ENCODE assay signal across 8 cellular contexts in the genomic region with DNA sequence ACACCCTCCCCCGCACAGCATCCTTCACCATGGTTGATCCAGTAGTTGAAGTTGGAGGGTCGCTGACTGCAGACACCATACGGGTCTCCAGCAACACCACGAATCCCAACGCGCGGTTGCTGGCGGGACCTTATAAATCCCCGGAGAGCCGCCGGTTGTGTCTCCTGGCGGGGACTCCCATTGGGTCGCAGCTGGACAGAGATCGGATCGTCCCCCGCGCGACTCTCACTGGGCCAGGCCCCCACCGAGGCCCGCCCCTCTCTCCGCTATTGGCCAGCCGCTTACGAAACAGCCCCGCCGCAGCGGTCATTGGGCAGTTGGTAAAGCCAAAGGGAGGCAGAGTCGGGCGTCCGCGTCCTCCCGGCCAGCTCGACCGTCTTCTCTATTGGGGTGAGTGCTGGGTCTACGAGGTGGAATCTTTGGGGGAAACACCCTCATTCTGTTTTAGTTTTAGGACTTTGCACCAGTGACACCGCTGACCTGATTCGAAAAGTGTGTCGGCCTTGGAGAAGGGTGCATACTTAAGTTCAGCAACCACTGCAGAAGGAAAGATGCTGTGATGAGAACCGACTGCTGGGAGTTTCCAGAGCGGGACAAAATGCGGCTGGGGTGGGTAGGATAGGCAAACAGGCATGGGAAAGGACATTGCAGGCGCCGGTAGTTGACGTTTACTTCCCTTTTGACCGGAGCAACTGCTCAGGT. TPM values are rescaled to one million over a fixed set of nuclear protein-coding genes. Genes with fewer than 3 reads are reported as not detected.
DNase-seq lines count a peak whose midpoint lies in the region; ATAC-seq and TF ChIP-seq lines count a peak whose summit lies in the region.

No MANE protein-coding gene starts in this region.

- POLR2A ChIA-PET in GM10248 (lab: Yijun Ruan, JAX) = no interaction called here

- ATAC-seq in HG02759 (IDR thresholded peaks at IDR 0.05; ENCODE audit: unreplicated experiment) (peak; percentile 84), gastrocnemius medialis (peak; percentile 93), HG03280 (IDR thresholded peaks at IDR 0.05; ENCODE audit: unreplicated experiment) (no peak)
- peak; percentile 46 for ATAC-seq in central memory CD8-positive, alpha-beta T cell (replicated peaks; ENCODE audit: extremely low read depth, poor library complexity, severe bottlenecking)

- H3K27me3 Mint-ChIP-seq in central memory CD8-positive, alpha-beta T cell = peaks cover 71% of the 10 kb centered on the region

- TF ChIP-seq POLR2A in gastrocnemius medialis (IDR thresholded peaks at IDR 0.05) = peak in 1 of 2 donors; percentile 52

- H3K4me1 Mint-ChIP-seq in central memory CD8-positive, alpha-beta T cell = peaks cover 13% of the 10 kb centered on the region

- intact Hi-C loops in gastrocnemius medialis (cut with DNase I; ENCODE audit: low total_unique reads) = loop anchor here (1.0 to 2.0 kb wide), 2 partner anchors 28 to 53 kb away; a partner anchor contains a TSS

- H3K36me3 Mint-ChIP-seq in central memory CD8-positive, alpha-beta T cell (ENCODE audit: insufficient read depth) = peaks cover 2% of the 10 kb centered on the region

- H3K4me1 ChIP-seq in gastrocnemius medialis = peaks cover 11 to 14% of the 10 kb centered on the region in 2 donors

- peak overlapping the region; percentile 59 to 82 (median 72) for H3K4me3 ChIP-seq in gastrocnemius medialis

- CTCF ChIA-PET in GM10248 (lab: Yijun Ruan, JAX) = interaction anchor here (0.8 to 4.6 kb wide), 7 partner anchors 9 to 406 kb away, joined by 3 to 26 read pairs (median 4); no protein-coding TSS in a partner anchor

- TF ChIP-seq CTCF in GM10248 (IDR thresholded peaks at IDR 0.05; ENCODE audit: control extremely low read depth, extremely low read depth, low read depth, missing control alignments) (no peak), gastrocnemius medialis (IDR thresholded peaks at IDR 0.05 in 4 of 5, conservative IDR thresholded peaks at IDR 0.05 in 1 of 5) (no peak)

- no peaks in the 10 kb centered on the region for H3K9me3 Mint-ChIP-seq in central memory CD8-positive, alpha-beta T cell

- peak overlapping the region in 1 of 4 donors; percentile 45 for H3K27ac ChIP-seq in gastrocnemius medialis

- H3K36me3 ChIP-seq in gastrocnemius medialis = no peaks in the 10 kb centered on the region

- H3K27me3 ChIP-seq in gastrocnemius medialis = no peaks in the 10 kb centered on the region

- in situ Hi-C loops in gastrocnemius medialis (cut with MboI; ENCODE audit: low sequenced_read_pairs in 4 of 4) = no loop called here

- DNase-seq in GM10248 (ENCODE audit: extremely low spot score) (peak; percentile 91), NCI-H1694 treated with DMSO at 0.1 percent for 48 hours (lab: John Stamatoyannopoulos, UW) (peak; percentile 48), T-helper 9 cell (peak; percentile 13), iPS-NIHi7 (ENCODE audit: extremely low spot score) (peak; percentile 98), gastrocnemius medialis (peak; percentile 85 to 87)
- peak in 1 of 2 donors; percentile 18 for DNase-seq in central memory CD8-positive, alpha-beta T cell (ENCODE audit: low spot score in 2 of 2)

- H3K4me3 Mint-ChIP-seq in central memory CD8-positive, alpha-beta T cell = peak overlapping the region; percentile 80

- H3K9me3 ChIP-seq in gastrocnemius medialis = no peaks in the 10 kb centered on the region

- H3K27ac Mint-ChIP-seq in central memory CD8-positive, alpha-beta T cell (ENCODE audit: low read depth) = no peak overlapping the region

RNA-seq across cellular contexts. Expression of a gene that starts 27.4 kb away (rescaled TPM):
- total RNA-seq in gastrocnemius medialis = 1 to 10 TPM; 2.6 to 9.2 (median 3.9) TPM

RNA-seq across cellular contexts. Expression of a gene that starts 50.8 kb away (rescaled TPM):
- total RNA-seq in gastrocnemius medialis = 1 to 10 TPM in 1 of 4 donors, not detected in 3; 4.3 TPM

RNA-seq across cellular contexts. Expression of a gene that starts 53.4 kb away (rescaled TPM):
- total RNA-seq in gastrocnemius medialis = 10 to 100 TPM; 10.7 to 17.1 (median 13.7) TPM
